In genomic region chr7:82330706-82331220, GRCh38 we compare ENCODE assay signal across 29 cellular contexts.
"Had no signal": no experiment of that assay in that cellular context is flagged by ENCODE, and none has a peak within 500 bp of the region (broad histone marks: within the 10 kb centered on the region; RNA-seq: fewer than 3 reads in every experiment).

No MANE protein-coding gene starts in this region.

- H3K4me3 Mint-ChIP-seq: activated CD4-positive, alpha-beta memory T cell treated with anti-CD3 and anti-CD28 coated beads for 36 hours; activated CD4-positive, alpha-beta T cell treated with anti-CD3 and anti-CD28 coated beads for 36 hours; activated CD4-positive, alpha-beta T cell treated with anti-CD3 and anti-CD28 coated beads, Interleukin-2, amount 10 ng/mL, durations not matched to agents 24 days and 14 days; activated CD8-positive, alpha-beta memory T cell treated with anti-CD3 and anti-CD28 coated beads, Interleukin-2, amount 10 ng/mL, durations not matched to agents 7 days and 5 days; activated CD8-positive, alpha-beta T cell treated with anti-CD3 and anti-CD28 coated beads, Interleukin-2, amount 10 ng/mL, durations not matched to agents 7 days and 5 days; activated naive CD8-positive, alpha-beta T cell; activated T-helper 17 cell treated with anti-CD3 and anti-CD28 coated beads, Interleukin-2, amount 50 U/mL, for 72 hours; central memory CD8-positive, alpha-beta T cell; dendritic cell treated with granulocyte-macrophage colony-stimulating factor and Interleukin-4, amounts not matched to agents 40 ng/mL and 50 ng/mL, for 4 days; endodermal cell had no signal

- FAIRE-seq: astrocyte, bronchial epithelial cell had no signal

- H3K27ac ChIP-seq: brain microvascular endothelial cell, coronary artery, dorsolateral prefrontal cortex, heart left ventricle had no signal

- H3K36me3 Mint-ChIP-seq: activated CD4-positive, alpha-beta memory T cell treated with anti-CD3 and anti-CD28 coated beads for 36 hours; activated CD8-positive, alpha-beta memory T cell treated with anti-CD3 and anti-CD28 coated beads, Interleukin-2, amount 10 ng/mL, durations not matched to agents 7 days and 5 days; activated naive CD8-positive, alpha-beta T cell had no signal

- H3K27me3 ChIP-seq: brain microvascular endothelial cell, dorsolateral prefrontal cortex, heart left ventricle had no signal

- H3K9me3 Mint-ChIP-seq: activated CD4-positive, alpha-beta T cell treated with anti-CD3 and anti-CD28 coated beads, Interleukin-2, amount 10 ng/mL, durations not matched to agents 24 days and 14 days; dendritic cell treated with granulocyte-macrophage colony-stimulating factor and Interleukin-4, amounts not matched to agents 40 ng/mL and 50 ng/mL, for 4 days; endodermal cell had no signal

- H3K27ac Mint-ChIP-seq: activated CD4-positive, alpha-beta memory T cell treated with anti-CD3 and anti-CD28 coated beads for 36 hours; activated CD4-positive, alpha-beta T cell treated with anti-CD3 and anti-CD28 coated beads for 36 hours; activated CD4-positive, alpha-beta T cell treated with anti-CD3 and anti-CD28 coated beads, Interleukin-2, amount 10 ng/mL, durations not matched to agents 24 days and 14 days; activated CD8-positive, alpha-beta memory T cell treated with anti-CD3 and anti-CD28 coated beads, Interleukin-2, amount 10 ng/mL, durations not matched to agents 7 days and 5 days; activated CD8-positive, alpha-beta T cell treated with anti-CD3 and anti-CD28 coated beads, Interleukin-2, amount 10 ng/mL, durations not matched to agents 7 days and 5 days; activated naive CD8-positive, alpha-beta T cell; activated T-helper 17 cell treated with anti-CD3 and anti-CD28 coated beads, Interleukin-2, amount 50 U/mL, for 72 hours; dendritic cell treated with granulocyte-macrophage colony-stimulating factor and Interleukin-4, amounts not matched to agents 40 ng/mL and 50 ng/mL, for 4 days; endodermal cell had no signal

- H3K4me3 ChIP-seq: coronary artery, dorsolateral prefrontal cortex, heart left ventricle had no signal

- H3K4me1 Mint-ChIP-seq: activated CD4-positive, alpha-beta T cell treated with anti-CD3 and anti-CD28 coated beads for 36 hours; activated CD4-positive, alpha-beta T cell treated with anti-CD3 and anti-CD28 coated beads, Interleukin-2, amount 10 ng/mL, durations not matched to agents 24 days and 14 days; activated CD8-positive, alpha-beta memory T cell treated with anti-CD3 and anti-CD28 coated beads, Interleukin-2, amount 10 ng/mL, durations not matched to agents 7 days and 5 days; activated T-helper 17 cell treated with anti-CD3 and anti-CD28 coated beads, Interleukin-2, amount 50 U/mL, for 72 hours; central memory CD8-positive, alpha-beta T cell; endodermal cell had no signal

- H3K9me3 ChIP-seq: heart left ventricle had no signal

- H3K27me3 Mint-ChIP-seq: activated CD4-positive, alpha-beta memory T cell treated with anti-CD3 and anti-CD28 coated beads for 36 hours; activated CD4-positive, alpha-beta T cell treated with anti-CD3 and anti-CD28 coated beads for 36 hours; activated CD4-positive, alpha-beta T cell treated with anti-CD3 and anti-CD28 coated beads, Interleukin-2, amount 10 ng/mL, durations not matched to agents 24 days and 14 days; activated CD8-positive, alpha-beta memory T cell treated with anti-CD3 and anti-CD28 coated beads, Interleukin-2, amount 10 ng/mL, durations not matched to agents 7 days and 5 days; activated naive CD8-positive, alpha-beta T cell; activated T-helper 17 cell treated with anti-CD3 and anti-CD28 coated beads, Interleukin-2, amount 50 U/mL, for 72 hours; central memory CD8-positive, alpha-beta T cell; dendritic cell treated with granulocyte-macrophage colony-stimulating factor and Interleukin-4, amounts not matched to agents 40 ng/mL and 50 ng/mL, for 4 days had no signal

- ATAC-seq: activated CD4-positive, alpha-beta T cell treated with anti-CD3 and anti-CD28 coated beads for 36 hours; activated CD8-positive, alpha-beta memory T cell treated with anti-CD3 and anti-CD28 coated beads, Interleukin-2, amount 10 ng/mL, durations not matched to agents 7 days and 5 days; activated CD8-positive, alpha-beta T cell treated with anti-CD3 and anti-CD28 coated beads, Interleukin-2, amount 10 ng/mL, durations not matched to agents 7 days and 5 days; activated T-helper 17 cell treated with anti-CD3 and anti-CD28 coated beads, Interleukin-2, amount 50 U/mL, for 72 hours; esophagus mucosa; heart left ventricle had no signal

- DNase-seq: activated CD4-positive, alpha-beta memory T cell treated with anti-CD3 and anti-CD28 coated beads for 36 hours; activated CD4-positive, alpha-beta T cell treated with anti-CD3 and anti-CD28 coated beads for 36 hours; activated CD4-positive, alpha-beta T cell treated with anti-CD3 and anti-CD28 coated beads, Interleukin-2, amount 10 ng/mL, durations not matched to agents 24 days and 14 days; activated CD4-positive, CD25-positive, alpha-beta regulatory T cell; activated CD4-positive, CD25-positive, alpha-beta regulatory T cell treated with anti-CD3 and anti-CD28 coated beads, Interleukin-2, amount 50 U/mL, for 72 hours; activated CD8-positive, alpha-beta memory T cell treated with anti-CD3 and anti-CD28 coated beads, Interleukin-2, amount 10 ng/mL, durations not matched to agents 7 days and 5 days; activated CD8-positive, alpha-beta memory T cell treated with anti-CD3 and anti-CD28 coated beads, Interleukin-2, amount 50 U/mL, for 4 hours; activated CD8-positive, alpha-beta T cell treated with anti-CD3 and anti-CD28 coated beads, Interleukin-2, amount 10 ng/mL, durations not matched to agents 7 days and 5 days; activated effector memory CD4-positive, alpha-beta T cell treated with Interleukin-2 at 50 U/mL for 16 hours; activated gamma-delta T cell treated with Interleukin-2 at 50 U/mL for 16 hours; activated naive CD4-positive, alpha-beta T cell treated with anti-CD3 and anti-CD28 coated beads, Interleukin-2, amount 50 U/mL, for 16 hours; activated naive CD4-positive, alpha-beta T cell treated with Interleukin-2 at 50 U/mL for 16 hours; activated T-cell treated with anti-CD3 and anti-CD28 coated beads, Interleukin-2, amount 50 U/mL, for 1 hour; amniotic stem cell; anterior cingulate cortex; brain microvascular endothelial cell; dorsolateral prefrontal cortex; effector memory CD4-positive, alpha-beta T cell; endodermal cell; heart left ventricle; hypothalamus had no signal
